ENCODE assay signal across 8 cellular contexts in the genomic region with DNA sequence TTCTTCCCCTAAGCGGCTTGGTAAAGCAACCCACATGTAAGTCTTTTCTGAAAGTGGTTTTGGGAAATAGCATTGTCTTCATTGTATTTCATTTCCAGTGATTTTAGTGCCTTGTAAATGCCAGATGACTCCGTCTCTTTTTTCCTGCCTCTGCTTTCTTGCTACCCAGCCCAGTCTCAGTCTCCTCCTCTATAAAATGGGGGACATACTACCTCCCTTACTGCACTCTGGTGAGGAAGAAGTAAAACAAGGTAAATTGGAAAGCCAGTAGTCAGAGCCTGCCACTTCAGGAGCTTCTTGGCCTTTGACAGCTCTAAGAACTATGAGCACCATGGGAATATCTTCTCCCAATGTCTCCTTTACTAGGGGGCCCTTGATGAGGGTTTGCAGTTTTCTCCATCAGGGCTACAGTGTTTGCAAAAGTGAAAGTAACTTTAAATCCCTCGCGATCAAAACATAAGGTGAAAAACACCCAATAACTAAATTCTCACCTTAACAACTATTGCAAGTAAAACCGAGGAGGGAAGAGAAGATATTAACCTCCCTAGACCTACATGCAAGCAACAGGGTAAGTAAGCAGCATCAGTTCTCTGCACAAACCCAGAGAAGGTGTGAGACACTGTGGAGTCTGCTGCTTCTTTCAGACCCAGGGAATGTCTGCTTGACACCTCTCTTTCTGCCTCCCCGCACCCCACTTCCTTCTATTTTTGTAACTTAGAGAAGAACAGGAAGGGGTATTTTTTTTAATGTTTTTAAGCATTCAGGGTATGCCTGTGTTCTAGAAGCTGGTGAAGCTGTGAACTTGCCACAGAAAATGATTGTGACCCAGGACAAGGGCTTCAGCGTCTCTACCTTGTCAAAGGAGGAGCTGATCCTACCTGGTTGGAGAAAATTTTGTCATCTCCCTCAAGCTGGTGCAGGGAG.
DNase-seq lines count a peak whose midpoint lies in the region; ATAC-seq and TF ChIP-seq lines count a peak whose summit lies in the region.

No MANE protein-coding gene starts in this region.

- peak overlapping the region; percentile 89 for H3K27ac Mint-ChIP-seq in T-helper 1 cell treated with Interleukin-12 subunit alpha and Interleukin-12 subunit beta and Interleukin-4 antibody, amounts not matched to agents 30 μg/mL and 1 μg/mL, for 36 hours
- H3K27ac Mint-ChIP-seq in H9 = no peak overlapping the region

- WGBS in esophagus squamous epithelium, 2 donors = 39 to 49% methylated on average over 7 of the region's 7 CpGs
- no CpG with 5 or more reads among the region's 7 CpGs for WGBS in H9 (ENCODE audit: extremely low coverage, insufficient read length, low lambda C conversion rate)

- H2BK20ac ChIP-seq in H9 (ENCODE audit: low read depth, low read length, poor library complexity, severe bottlenecking) = no peak overlapping the region

- H3K27ac ChIP-seq in DOHH2 (ENCODE audit: low read depth, low read length) (no peak overlapping the region), esophagus squamous epithelium (no peak overlapping the region), brain microvascular endothelial cell (no peak overlapping the region), H9 (ENCODE audit: insufficient read length, low read depth, low read length) (no peak overlapping the region)

- H3K9me3 ChIP-seq in DOHH2 (ENCODE audit: control insufficient read depth, insufficient read depth, low read length) (no peaks in the 10 kb centered on the region), esophagus squamous epithelium (no peaks in the 10 kb centered on the region), H9 (ENCODE audit: control insufficient read depth, low read depth, low read length) (no peaks in the 10 kb centered on the region)

- no peak overlapping the region for H4K91ac ChIP-seq in H9 (ENCODE audit: insufficient read length, low read depth, low read length)

- H3K4me3 Mint-ChIP-seq in T-helper 1 cell treated with Interleukin-12 subunit alpha and Interleukin-12 subunit beta and Interleukin-4 antibody, amounts not matched to agents 30 μg/mL and 1 μg/mL, for 36 hours = peak overlapping the region; percentile 80
- H3K4me3 Mint-ChIP-seq in H9 = no peak overlapping the region

- H3K27me3 ChIP-seq in DOHH2 (ENCODE audit: control insufficient read depth, low read length) (no peaks in the 10 kb centered on the region; the same call in 1 of the 2 replicates), esophagus squamous epithelium (no peaks in the 10 kb centered on the region), brain microvascular endothelial cell (replicated peaks) (no peaks in the 10 kb centered on the region), H9 (ENCODE audit: insufficient read depth, low read length) (no peaks in the 10 kb centered on the region)

- H2AFZ ChIP-seq in H9 (ENCODE audit: low read length) = no peak overlapping the region

- H3K4me1 ChIP-seq in DOHH2 (ENCODE audit: control insufficient read depth, low read length) = peaks cover 6% of the 10 kb centered on the region
- H3K4me1 ChIP-seq in esophagus squamous epithelium = peaks cover 0 to 6% (median 0%) of the 10 kb centered on the region in 3 donors
- peaks cover 3% of the 10 kb centered on the region; the same call in 1 of the 2 replicates for H3K4me1 ChIP-seq in H9 (ENCODE audit: insufficient read depth, low read length)

- H2BK12ac ChIP-seq in H9 (ENCODE audit: insufficient read length, low read depth, low read length) = no peak overlapping the region

- H3K36me3 ChIP-seq in DOHH2 (ENCODE audit: control insufficient read depth, low read length) (no peaks in the 10 kb centered on the region), esophagus squamous epithelium (no peaks in the 10 kb centered on the region), brain microvascular endothelial cell (replicated peaks) (no peaks in the 10 kb centered on the region)

- H3K9ac ChIP-seq in H9 (ENCODE audit: extremely low read depth, insufficient read length, low read length) = no peak overlapping the region

- H2AK5ac ChIP-seq in H9 (ENCODE audit: insufficient read length, low read length) = no peak overlapping the region

- TF ChIP-seq POLR2A in esophagus squamous epithelium (IDR thresholded peaks at IDR 0.05) = no peak

- no peak overlapping the region for H3T11ph ChIP-seq in H9 (ENCODE audit: low read length)

- H3K4ac ChIP-seq in H9 (ENCODE audit: low read depth, low read length) = no peak overlapping the region

- H3K9me2 ChIP-seq in DOHH2 (replicated peaks; ENCODE audit: control insufficient read depth, low read length) = no peaks in the 10 kb centered on the region

- no peaks in the 10 kb centered on the region for H3F3A ChIP-seq in DOHH2 (ENCODE audit: control insufficient read depth, insufficient read depth)

- H3K23ac ChIP-seq in H9 (ENCODE audit: insufficient read length, low read depth, low read length) = no peak overlapping the region

- H3K27me3 Mint-ChIP-seq in T-helper 1 cell treated with Interleukin-12 subunit alpha and Interleukin-12 subunit beta and Interleukin-4 antibody, amounts not matched to agents 30 μg/mL and 1 μg/mL, for 36 hours (ENCODE audit: low read depth) = peaks cover 7% of the 10 kb centered on the region
- H3K27me3 Mint-ChIP-seq in H9 (ENCODE audit: low read depth) = no peaks in the 10 kb centered on the region

- no peak overlapping the region for H4K8ac ChIP-seq in H9 (replicated peaks; ENCODE audit: insufficient read length, low read depth, low read length)

- H3K79me2 ChIP-seq in DOHH2 (ENCODE audit: control insufficient read depth, low read length) (no peaks in the 10 kb centered on the region), H9 (ENCODE audit: insufficient read depth, low read length) (no peaks in the 10 kb centered on the region)

- no peaks in the 10 kb centered on the region for H4K20me1 ChIP-seq in DOHH2 (ENCODE audit: control insufficient read depth, insufficient read depth, low read depth, low read length)
- H4K20me1 ChIP-seq in H9 (ENCODE audit: control insufficient read depth, insufficient read depth, insufficient read length) = no peaks in the 10 kb centered on the region

- TF ChIP-seq CTCF in DOHH2 (IDR thresholded peaks at IDR 0.05; ENCODE audit: low read depth, low read length, poor library complexity, severe bottlenecking) = no peak
- no peak for TF ChIP-seq CTCF in esophagus squamous epithelium (IDR thresholded peaks at IDR 0.05)
- TF ChIP-seq CTCF in brain microvascular endothelial cell (IDR thresholded peaks at IDR 0.05; ENCODE audit: low read depth, low read length, missing control alignments) = no peak
- TF ChIP-seq CTCF in H9 (conservative IDR thresholded peaks at IDR 0.05) = no peak

- in situ Hi-C loops in brain microvascular endothelial cell (cut with HindIII; ENCODE audit: low pct_ligation_motif_present, low sequenced_read_pairs) = no loop called here

- H2BK5ac ChIP-seq in H9 (ENCODE audit: insufficient read length, low read length) = no peak overlapping the region

- H3K23me2 ChIP-seq in H9 (ENCODE audit: insufficient read length, low read depth, low read length, poor library complexity, severe bottlenecking) = no peaks in the 10 kb centered on the region

- H2BK120ac ChIP-seq in H9 (ENCODE audit: low read depth, low read length, poor library complexity, severe bottlenecking) = no peak overlapping the region

- peak overlapping the region; percentile 12 for H3K4me2 ChIP-seq in DOHH2 (ENCODE audit: low read length)
- no peak overlapping the region for H3K4me2 ChIP-seq in H9 (ENCODE audit: insufficient read depth, insufficient read length, low read length)

- no peak overlapping the region for H3K18ac ChIP-seq in H9 (ENCODE audit: insufficient read length, low read depth, low read length)

- H3K79me1 ChIP-seq in H9 (ENCODE audit: insufficient read depth, low read depth, low read length, poor library complexity, severe bottlenecking) = no peaks in the 10 kb centered on the region

- peak; percentile 39 for ATAC-seq in HG02623 (IDR thresholded peaks at IDR 0.05; ENCODE audit: unreplicated experiment)
- no peak for ATAC-seq in HG03139 (IDR thresholded peaks at IDR 0.05; ENCODE audit: unreplicated experiment)

- H3K14ac ChIP-seq in H9 (ENCODE audit: insufficient read depth, low read length) = no peak overlapping the region

- DNase-seq in esophagus squamous epithelium (lab: John Stamatoyannopoulos, UW) (peak; percentile 1), brain microvascular endothelial cell (no peak), NCI-H82 treated with DMSO at 0.1 percent for 48 hours (lab: John Stamatoyannopoulos, UW; ENCODE audit: unreplicated experiment) (no peak), H9 (no peak)

- H3K4me1 Mint-ChIP-seq in T-helper 1 cell treated with Interleukin-12 subunit alpha and Interleukin-12 subunit beta and Interleukin-4 antibody, amounts not matched to agents 30 μg/mL and 1 μg/mL, for 36 hours (ENCODE audit: low read depth) = peaks cover 39% of the 10 kb centered on the region
- peaks cover 26 to 32% of the 10 kb centered on the region in 2 experiments for H3K4me1 Mint-ChIP-seq in H9

- H2BK15ac ChIP-seq in H9 (ENCODE audit: low read depth, low read length) = no peak overlapping the region

- peaks cover 4% of the 10 kb centered on the region for H3K36me3 Mint-ChIP-seq in T-helper 1 cell treated with Interleukin-12 subunit alpha and Interleukin-12 subunit beta and Interleukin-4 antibody, amounts not matched to agents 30 μg/mL and 1 μg/mL, for 36 hours (ENCODE audit: low read depth)
- no peaks in the 10 kb centered on the region for H3K36me3 Mint-ChIP-seq in H9 (ENCODE audit: insufficient read depth in 1 of 3, low read depth in 3 of 3)

- no peak overlapping the region for H3K56ac ChIP-seq in H9 (ENCODE audit: insufficient read length, low read depth, low read length)

- intact Hi-C loops in esophagus squamous epithelium (cut with DNase I) = no loop called here

- H3K4me3 ChIP-seq in DOHH2 (ENCODE audit: low read length) (no peak overlapping the region), esophagus squamous epithelium (peak overlapping the region in 1 of 4 donors; percentile 40), brain microvascular endothelial cell (ENCODE audit: low read depth, low read length) (no peak overlapping the region)

- no peaks in the 10 kb centered on the region for H3K9me3 Mint-ChIP-seq in T-helper 1 cell treated with Interleukin-12 subunit alpha and Interleukin-12 subunit beta and Interleukin-4 antibody, amounts not matched to agents 30 μg/mL and 1 μg/mL, for 36 hours
- no peaks in the 10 kb centered on the region for H3K9me3 Mint-ChIP-seq in H9

- H4K5ac ChIP-seq in H9 (ENCODE audit: insufficient read length, low read depth, low read length) = no peak overlapping the region
